In the genomic region with DNA sequence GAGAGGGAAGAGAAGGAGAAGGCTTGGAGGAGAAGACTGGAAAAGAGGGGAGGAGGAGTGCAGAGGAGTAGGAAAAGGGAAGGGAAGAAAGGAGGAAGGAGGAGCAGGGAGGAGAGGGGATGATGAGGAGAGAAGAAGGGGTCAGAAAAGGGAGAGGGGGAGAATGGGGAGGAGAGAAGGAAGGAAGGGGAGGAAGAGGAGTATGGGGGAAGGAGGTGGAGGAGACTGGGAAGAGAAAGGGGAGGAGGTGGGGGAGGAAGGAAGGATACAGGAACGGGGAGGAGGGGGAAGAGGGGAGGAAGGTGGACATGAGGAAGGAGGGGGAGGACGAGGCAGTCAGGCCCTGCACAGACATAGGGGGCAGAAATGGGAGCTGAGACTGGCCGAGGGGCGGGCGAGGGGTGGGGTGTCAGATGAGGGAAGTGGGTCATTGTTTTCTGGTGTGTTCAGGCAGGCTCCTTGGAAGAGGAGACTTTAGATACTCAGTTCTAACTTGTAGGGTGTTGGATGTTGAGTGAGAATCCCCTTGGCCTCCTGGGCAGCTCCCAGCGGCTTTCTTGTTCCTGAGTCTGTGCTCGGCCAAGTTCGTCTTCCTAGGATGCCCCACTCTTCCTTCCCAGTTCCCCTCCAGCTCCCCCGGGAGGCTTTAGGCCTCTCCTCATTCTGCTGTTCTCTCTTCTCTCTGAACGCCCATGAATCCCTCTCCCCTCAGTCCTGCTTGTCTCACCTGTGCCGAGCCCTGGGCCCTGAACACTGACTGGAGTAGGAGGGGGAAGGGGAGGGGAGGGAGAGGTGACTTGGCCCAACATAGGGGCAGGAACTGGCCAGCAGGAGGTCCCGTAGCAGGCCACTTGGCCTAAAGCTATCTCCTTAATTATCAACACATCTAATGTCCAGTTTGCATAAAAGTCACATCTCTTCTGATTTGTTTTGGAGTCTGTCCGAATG, we compare ENCODE assay signal across 17 cellular contexts. TPM values are rescaled to one million over a fixed set of nuclear protein-coding genes. Genes with fewer than 3 reads are reported as not detected.
DNase-seq lines count a peak whose midpoint lies in the region; ATAC-seq and TF ChIP-seq lines count a peak whose summit lies in the region.
"Had no signal": no experiment of that assay in that cellular context is flagged by ENCODE, and none has a peak within 500 bp of the region (broad histone marks: within the 10 kb centered on the region; RNA-seq: fewer than 3 reads in every experiment).

No MANE protein-coding gene starts in this region.

- H3K36me3 ChIP-seq in H7 (replicated peaks; ENCODE audit: control insufficient read depth, insufficient read depth, low read length) = no peaks in the 10 kb centered on the region
- H3K36me3 ChIP-seq in HEK293 (ENCODE audit: control insufficient read depth in 2 of 2, insufficient read depth in 1 of 2, low read length in 2 of 2) = no peaks in the 10 kb centered on the region
- H3K36me3 ChIP-seq in mesendoderm (ENCODE audit: control insufficient read depth, insufficient read depth, low read length) = no peaks in the 10 kb centered on the region

- H3K4me3 ChIP-seq in H7 (ENCODE audit: insufficient read depth, low read depth, low read length) = no peak overlapping the region
- H3K4me3 ChIP-seq in HEK293 (ENCODE audit: low read depth, low read length) = no peak overlapping the region
- no peak overlapping the region for H3K4me3 ChIP-seq in epithelial cell of esophagus (ENCODE audit: low read length)
- no peak overlapping the region for H3K4me3 ChIP-seq in mesendoderm (ENCODE audit: low read length)
- H3K4me3 ChIP-seq: PC-9, SK-N-MC had no signal

- no peak overlapping the region for H3K4ac ChIP-seq in mesendoderm (ENCODE audit: low read depth, low read length)

- H3K9ac ChIP-seq in mesendoderm (ENCODE audit: low read length) = no peak overlapping the region

- H3K4me2 ChIP-seq in mesendoderm (ENCODE audit: low read length) = no peak overlapping the region
- H3K4me2 ChIP-seq: PC-9 had no signal

- no peak overlapping the region for H2BK15ac ChIP-seq in mesendoderm (replicated peaks; ENCODE audit: low read depth)

- H3K23ac ChIP-seq in mesendoderm (ENCODE audit: low read length) = no peak overlapping the region

- no peaks in the 10 kb centered on the region for H3K79me1 ChIP-seq in mesendoderm (ENCODE audit: low read length)

- TF ChIP-seq CTCF in HEK293 (tag by site-specific recombination; IDR thresholded peaks at IDR 0.05) = no peak
- TF ChIP-seq CTCF in epithelial cell of esophagus (IDR thresholded peaks at IDR 0.05; ENCODE audit: insufficient read depth, low read depth, low read length, missing control alignments) = no peak

- peak; percentile 72 for DNase-seq in H7
- peak; percentile 36 for DNase-seq in epithelial cell of esophagus (ENCODE audit: low read depth)
- DNase-seq in mesendoderm = peak; percentile 44
- no peak for DNase-seq in GM19240 (ENCODE audit: insufficient read length, low spot score)
- DNase-seq: COR-L47, EL, NCI-H1048, NCI-H2081 treated with DMSO at 0.1 percent for 48 hours, NCI-H510A, PC-9 had no signal

- no peak overlapping the region for H2BK5ac ChIP-seq in mesendoderm (ENCODE audit: low read length)

- ATAC-seq in SK-N-SH treated with all-trans-retinoic acid at 6 μM for 48 hours = no peak
- no peak for ATAC-seq in GM21526 (IDR thresholded peaks at IDR 0.05; ENCODE audit: low FRiP score, unreplicated experiment)
- no peak for ATAC-seq in HG03442 (IDR thresholded peaks at IDR 0.05; ENCODE audit: unreplicated experiment)
- ATAC-seq: HCT116 had no signal

- no peak overlapping the region for H2AK5ac ChIP-seq in mesendoderm (ENCODE audit: low read length)

- no peak overlapping the region for H3K18ac ChIP-seq in mesendoderm (ENCODE audit: low read length)

- H3K4me1 ChIP-seq in HEK293 (ENCODE audit: control insufficient read depth, insufficient read depth, low read length) (no peaks in the 10 kb centered on the region), mesendoderm (ENCODE audit: control insufficient read depth, low read depth, low read length) (peaks cover 3% of the 10 kb centered on the region)

- H3K9me3 ChIP-seq in HEK293 (ENCODE audit: control insufficient read depth, insufficient read depth, low read depth, low read length) = no peaks in the 10 kb centered on the region

- H2BK120ac ChIP-seq in mesendoderm (ENCODE audit: low read depth, low read length) = no peak overlapping the region

- H4K5ac ChIP-seq in mesendoderm (ENCODE audit: low read length) = no peak overlapping the region

- H3K79me2 ChIP-seq in mesendoderm (ENCODE audit: control insufficient read depth, insufficient read depth, low read length) = no peaks in the 10 kb centered on the region

- CTCF ChIA-PET in HEK293 (lab: Yijun Ruan, JAX) = interaction anchor here (0.6 to 1.0 kb wide), 3 partner anchors 10 to 124 kb away, joined by 3 to 4 read pairs (median 3); no protein-coding TSS in a partner anchor

- H4K8ac ChIP-seq in mesendoderm (ENCODE audit: low read depth, low read length) = no peak overlapping the region

- H3K27ac ChIP-seq in HEK293 (ENCODE audit: extremely low read depth, low read depth, low read length) = no peak overlapping the region
- H3K27ac ChIP-seq in mesendoderm (ENCODE audit: low read depth, low read length) = no peak overlapping the region
- H3K27ac ChIP-seq: PC-9, SK-N-MC had no signal

- no peaks in the 10 kb centered on the region; the same call in 1 of the 2 replicates for H3K27me3 ChIP-seq in H7 (ENCODE audit: control insufficient read depth, insufficient read depth, low read length)
- H3K27me3 ChIP-seq in mesendoderm (ENCODE audit: insufficient read depth, low read length, poor library complexity) = no peaks in the 10 kb centered on the region

- no peak overlapping the region for H3K56ac ChIP-seq in mesendoderm (ENCODE audit: low read length)

- POLR2A ChIA-PET in HEK293 (lab: Yijun Ruan, JAX) = no interaction called here

- no CpG with 5 or more reads among the region's 13 CpGs for WGBS in mesendoderm (ENCODE audit: extremely low coverage, insufficient coverage, low lambda C conversion rate)

TF ChIP-seq in HEK293, 187 proteins besides CTCF, POLR2A, EP300 and RAD21:
- TF ChIP-seq EGR2 (tag by site-specific recombination; IDR thresholded peaks at IDR 0.05; ENCODE audit: low read depth) = peak; percentile 59
- no peak for TF ChIP-seq KLF1 (tag by site-specific recombination; IDR thresholded peaks at IDR 0.05)
TF ChIP-seq in HEK293: peak in this region for 1.

TF ChIP-seq in SK-N-SH treated with all-trans-retinoic acid at 6 μM for 48 hours, 23 proteins besides CTCF, POLR2A, EP300 and RAD21 (continues in another document):
- TF ChIP-seq ZC3H10 (CRISPR knock-in tag; IDR thresholded peaks at IDR 0.05) = no peak
- TF ChIP-seq ISL1 (CRISPR knock-in tag; IDR thresholded peaks at IDR 0.05) = no peak
- TF ChIP-seq, protein P1, sequence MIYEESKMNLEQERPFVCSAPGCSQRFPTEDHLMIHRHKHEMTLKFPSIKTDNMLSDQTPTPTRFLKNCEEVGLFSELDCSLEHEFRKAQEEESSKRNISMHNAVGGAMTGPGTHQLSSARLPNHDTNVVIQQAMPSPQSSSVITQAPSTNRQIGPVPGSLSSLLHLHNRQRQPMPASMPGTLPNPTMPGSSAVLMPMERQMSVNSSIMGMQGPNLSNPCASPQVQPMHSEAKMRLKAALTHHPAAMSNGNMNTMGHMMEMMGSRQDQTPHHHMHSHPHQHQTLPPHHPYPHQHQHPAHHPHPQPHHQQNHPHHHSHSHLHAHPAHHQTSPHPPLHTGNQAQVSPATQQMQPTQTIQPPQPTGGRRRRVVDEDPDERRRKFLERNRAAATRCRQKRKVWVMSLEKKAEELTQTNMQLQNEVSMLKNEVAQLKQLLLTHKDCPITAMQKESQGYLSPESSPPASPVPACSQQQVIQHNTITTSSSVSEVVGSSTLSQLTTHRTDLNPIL (CRISPR knock-in tag; IDR thresholded peaks at IDR 0.05; ENCODE audit: low read depth) = no peak
- TF ChIP-seq, protein P2, sequence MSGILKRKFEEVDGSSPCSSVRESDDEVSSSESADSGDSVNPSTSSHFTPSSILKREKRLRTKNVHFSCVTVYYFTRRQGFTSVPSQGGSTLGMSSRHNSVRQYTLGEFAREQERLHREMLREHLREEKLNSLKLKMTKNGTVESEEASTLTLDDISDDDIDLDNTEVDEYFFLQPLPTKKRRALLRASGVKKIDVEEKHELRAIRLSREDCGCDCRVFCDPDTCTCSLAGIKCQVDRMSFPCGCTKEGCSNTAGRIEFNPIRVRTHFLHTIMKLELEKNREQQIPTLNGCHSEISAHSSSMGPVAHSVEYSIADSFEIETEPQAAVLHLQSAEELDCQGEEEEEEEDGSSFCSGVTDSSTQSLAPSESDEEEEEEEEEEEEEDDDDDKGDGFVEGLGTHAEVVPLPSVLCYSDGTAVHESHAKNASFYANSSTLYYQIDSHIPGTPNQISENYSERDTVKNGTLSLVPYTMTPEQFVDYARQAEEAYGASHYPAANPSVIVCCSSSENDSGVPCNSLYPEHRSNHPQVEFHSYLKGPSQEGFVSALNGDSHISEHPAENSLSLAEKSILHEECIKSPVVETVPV (CRISPR knock-in tag; IDR thresholded peaks at IDR 0.05) = no peak
- no peak for TF ChIP-seq ESRRG (CRISPR knock-in tag; IDR thresholded peaks at IDR 0.05)
- no peak for TF ChIP-seq ZNF8 (CRISPR knock-in tag; IDR thresholded peaks at IDR 0.05)
- no peak for TF ChIP-seq RARB (CRISPR knock-in tag; IDR thresholded peaks at IDR 0.05)
- TF ChIP-seq, protein P3, sequence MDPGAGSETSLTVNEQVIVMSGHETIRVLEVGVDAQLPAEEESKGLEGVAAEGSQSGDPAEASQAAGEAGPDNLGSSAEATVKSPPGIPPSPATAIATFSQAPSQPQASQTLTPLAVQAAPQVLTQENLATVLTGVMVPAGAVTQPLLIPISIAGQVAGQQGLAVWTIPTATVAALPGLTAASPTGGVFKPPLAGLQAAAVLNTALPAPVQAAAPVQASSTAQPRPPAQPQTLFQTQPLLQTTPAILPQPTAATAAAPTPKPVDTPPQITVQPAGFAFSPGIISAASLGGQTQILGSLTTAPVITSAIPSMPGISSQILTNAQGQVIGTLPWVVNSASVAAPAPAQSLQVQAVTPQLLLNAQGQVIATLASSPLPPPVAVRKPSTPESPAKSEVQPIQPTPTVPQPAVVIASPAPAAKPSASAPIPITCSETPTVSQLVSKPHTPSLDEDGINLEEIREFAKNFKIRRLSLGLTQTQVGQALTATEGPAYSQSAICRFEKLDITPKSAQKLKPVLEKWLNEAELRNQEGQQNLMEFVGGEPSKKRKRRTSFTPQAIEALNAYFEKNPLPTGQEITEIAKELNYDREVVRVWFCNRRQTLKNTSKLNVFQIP (CRISPR knock-in tag; IDR thresholded peaks at IDR 0.05; ENCODE audit: borderline replicate concordance, low read depth) = no peak
- no peak for TF ChIP-seq GLIS3 (CRISPR knock-in tag; IDR thresholded peaks at IDR 0.05)

RNA-seq across cellular contexts. Expression of a gene that starts 12.8 kb away (rescaled TPM):
- not detected in 2 replicates for total RNA-seq in H7 (2014; rRNA removed; shearing (Covaris generic))
- 0.03 TPM for polyA plus RNA-seq in mesendoderm (2013, experiment 1 of 2)
- polyA plus RNA-seq in mesendoderm (2013, experiment 2 of 2) = 0.04 TPM
- total RNA-seq: MCF 10A, PC-9 had no signal

RNA-seq across cellular contexts. Expression of a gene that starts 56.9 kb away (rescaled TPM):
- 1.0 and 3.9 TPM in 2 replicates for total RNA-seq in H7 (2014; rRNA removed; shearing (Covaris generic))
- 0.03 TPM for polyA plus RNA-seq in mesendoderm (2013, experiment 1 of 2)
- polyA plus RNA-seq in mesendoderm (2013, experiment 2 of 2) = 0.01 TPM
- total RNA-seq: MCF 10A, PC-9 had no signal
